Comparison of ENCODE assay signal across 1 cellular context in the genomic region with DNA sequence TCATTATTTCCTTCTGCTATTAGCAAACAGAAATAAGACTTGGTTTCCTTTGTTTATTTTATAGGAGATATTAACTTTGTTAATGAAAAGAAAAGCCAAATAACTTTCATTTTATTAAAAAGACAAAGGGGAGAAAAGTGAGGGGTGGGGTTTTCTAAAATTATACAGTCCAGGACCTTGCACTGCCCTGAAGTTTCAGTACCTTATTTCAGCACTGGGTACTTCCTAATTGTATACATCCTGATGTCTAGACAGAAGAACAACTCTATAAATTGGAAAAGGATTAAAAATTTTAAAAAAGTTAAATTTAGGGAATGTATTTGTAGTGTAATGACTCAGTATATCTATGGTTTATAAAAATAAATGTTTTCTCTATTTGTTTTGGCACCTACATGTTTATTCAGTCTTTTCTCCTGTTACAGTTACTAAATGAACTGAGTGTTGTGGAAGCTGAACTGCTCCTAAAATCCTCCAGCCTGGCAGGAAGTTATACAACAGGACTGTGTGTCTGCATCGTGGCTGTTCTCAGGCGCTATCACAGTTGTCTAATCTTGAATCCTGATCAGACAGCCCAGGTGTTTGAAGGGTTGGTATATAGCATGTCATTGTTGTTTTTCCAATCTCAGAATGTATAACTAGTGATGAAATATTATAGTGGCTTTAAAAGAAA.
TF ChIP-seq lines count a peak whose summit lies in the region.

No MANE protein-coding gene starts in this region.

TF ChIP-seq in SK-N-SH treated with all-trans-retinoic acid at 6 μM for 48 hours, 23 proteins besides CTCF, POLR2A, EP300 and RAD21 (continued from another document):
- TF ChIP-seq BACH2 (CRISPR knock-in tag; IDR thresholded peaks at IDR 0.05; ENCODE audit: borderline replicate concordance) (no peak), ARNTL (CRISPR knock-in tag; IDR thresholded peaks at IDR 0.05; ENCODE audit: borderline replicate concordance, low read depth) (no peak), ZFP3 (CRISPR knock-in tag; IDR thresholded peaks at IDR 0.05) (no peak), ZNF8 (CRISPR knock-in tag; IDR thresholded peaks at IDR 0.05) (no peak), TCF4 (CRISPR knock-in tag; IDR thresholded peaks at IDR 0.05; ENCODE audit: borderline replicate concordance) (no peak), ZNF565 (CRISPR knock-in tag; conservative IDR thresholded peaks at IDR 0.05; ENCODE audit: low read depth) (no peak), CSDC2 (CRISPR knock-in tag; IDR thresholded peaks at IDR 0.05) (no peak), POU6F1 (CRISPR knock-in tag; IDR thresholded peaks at IDR 0.05; ENCODE audit: borderline replicate concordance, low read depth) (no peak), ISL1 (CRISPR knock-in tag; IDR thresholded peaks at IDR 0.05) (no peak)
- TF ChIP-seq, protein P1, sequence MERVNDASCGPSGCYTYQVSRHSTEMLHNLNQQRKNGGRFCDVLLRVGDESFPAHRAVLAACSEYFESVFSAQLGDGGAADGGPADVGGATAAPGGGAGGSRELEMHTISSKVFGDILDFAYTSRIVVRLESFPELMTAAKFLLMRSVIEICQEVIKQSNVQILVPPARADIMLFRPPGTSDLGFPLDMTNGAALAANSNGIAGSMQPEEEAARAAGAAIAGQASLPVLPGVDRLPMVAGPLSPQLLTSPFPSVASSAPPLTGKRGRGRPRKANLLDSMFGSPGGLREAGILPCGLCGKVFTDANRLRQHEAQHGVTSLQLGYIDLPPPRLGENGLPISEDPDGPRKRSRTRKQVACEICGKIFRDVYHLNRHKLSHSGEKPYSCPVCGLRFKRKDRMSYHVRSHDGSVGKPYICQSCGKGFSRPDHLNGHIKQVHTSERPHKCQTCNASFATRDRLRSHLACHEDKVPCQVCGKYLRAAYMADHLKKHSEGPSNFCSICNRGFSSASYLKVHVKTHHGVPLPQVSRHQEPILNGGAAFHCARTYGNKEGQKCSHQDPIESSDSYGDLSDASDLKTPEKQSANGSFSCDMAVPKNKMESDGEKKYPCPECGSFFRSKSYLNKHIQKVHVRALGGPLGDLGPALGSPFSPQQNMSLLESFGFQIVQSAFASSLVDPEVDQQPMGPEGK (CRISPR knock-in tag; IDR thresholded peaks at IDR 0.05; ENCODE audit: borderline replicate concordance) = no peak
- TF ChIP-seq, protein P2, sequence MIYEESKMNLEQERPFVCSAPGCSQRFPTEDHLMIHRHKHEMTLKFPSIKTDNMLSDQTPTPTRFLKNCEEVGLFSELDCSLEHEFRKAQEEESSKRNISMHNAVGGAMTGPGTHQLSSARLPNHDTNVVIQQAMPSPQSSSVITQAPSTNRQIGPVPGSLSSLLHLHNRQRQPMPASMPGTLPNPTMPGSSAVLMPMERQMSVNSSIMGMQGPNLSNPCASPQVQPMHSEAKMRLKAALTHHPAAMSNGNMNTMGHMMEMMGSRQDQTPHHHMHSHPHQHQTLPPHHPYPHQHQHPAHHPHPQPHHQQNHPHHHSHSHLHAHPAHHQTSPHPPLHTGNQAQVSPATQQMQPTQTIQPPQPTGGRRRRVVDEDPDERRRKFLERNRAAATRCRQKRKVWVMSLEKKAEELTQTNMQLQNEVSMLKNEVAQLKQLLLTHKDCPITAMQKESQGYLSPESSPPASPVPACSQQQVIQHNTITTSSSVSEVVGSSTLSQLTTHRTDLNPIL (CRISPR knock-in tag; IDR thresholded peaks at IDR 0.05; ENCODE audit: low read depth) = no peak
